1 cellular context compared by ENCODE assay signal in genomic region chr10:12068467-12069269, GRCh38.
TF ChIP-seq lines count a peak whose summit lies in the region.

Gene DHTKD1 (plus strand): TSS chr10:12068954. CDS start chr10:12069034, 80 bp downstream.

TF ChIP-seq in GM12878, 131 proteins besides CTCF, POLR2A, EP300 and RAD21 (continued from another document):
- TF ChIP-seq, protein P1, sequence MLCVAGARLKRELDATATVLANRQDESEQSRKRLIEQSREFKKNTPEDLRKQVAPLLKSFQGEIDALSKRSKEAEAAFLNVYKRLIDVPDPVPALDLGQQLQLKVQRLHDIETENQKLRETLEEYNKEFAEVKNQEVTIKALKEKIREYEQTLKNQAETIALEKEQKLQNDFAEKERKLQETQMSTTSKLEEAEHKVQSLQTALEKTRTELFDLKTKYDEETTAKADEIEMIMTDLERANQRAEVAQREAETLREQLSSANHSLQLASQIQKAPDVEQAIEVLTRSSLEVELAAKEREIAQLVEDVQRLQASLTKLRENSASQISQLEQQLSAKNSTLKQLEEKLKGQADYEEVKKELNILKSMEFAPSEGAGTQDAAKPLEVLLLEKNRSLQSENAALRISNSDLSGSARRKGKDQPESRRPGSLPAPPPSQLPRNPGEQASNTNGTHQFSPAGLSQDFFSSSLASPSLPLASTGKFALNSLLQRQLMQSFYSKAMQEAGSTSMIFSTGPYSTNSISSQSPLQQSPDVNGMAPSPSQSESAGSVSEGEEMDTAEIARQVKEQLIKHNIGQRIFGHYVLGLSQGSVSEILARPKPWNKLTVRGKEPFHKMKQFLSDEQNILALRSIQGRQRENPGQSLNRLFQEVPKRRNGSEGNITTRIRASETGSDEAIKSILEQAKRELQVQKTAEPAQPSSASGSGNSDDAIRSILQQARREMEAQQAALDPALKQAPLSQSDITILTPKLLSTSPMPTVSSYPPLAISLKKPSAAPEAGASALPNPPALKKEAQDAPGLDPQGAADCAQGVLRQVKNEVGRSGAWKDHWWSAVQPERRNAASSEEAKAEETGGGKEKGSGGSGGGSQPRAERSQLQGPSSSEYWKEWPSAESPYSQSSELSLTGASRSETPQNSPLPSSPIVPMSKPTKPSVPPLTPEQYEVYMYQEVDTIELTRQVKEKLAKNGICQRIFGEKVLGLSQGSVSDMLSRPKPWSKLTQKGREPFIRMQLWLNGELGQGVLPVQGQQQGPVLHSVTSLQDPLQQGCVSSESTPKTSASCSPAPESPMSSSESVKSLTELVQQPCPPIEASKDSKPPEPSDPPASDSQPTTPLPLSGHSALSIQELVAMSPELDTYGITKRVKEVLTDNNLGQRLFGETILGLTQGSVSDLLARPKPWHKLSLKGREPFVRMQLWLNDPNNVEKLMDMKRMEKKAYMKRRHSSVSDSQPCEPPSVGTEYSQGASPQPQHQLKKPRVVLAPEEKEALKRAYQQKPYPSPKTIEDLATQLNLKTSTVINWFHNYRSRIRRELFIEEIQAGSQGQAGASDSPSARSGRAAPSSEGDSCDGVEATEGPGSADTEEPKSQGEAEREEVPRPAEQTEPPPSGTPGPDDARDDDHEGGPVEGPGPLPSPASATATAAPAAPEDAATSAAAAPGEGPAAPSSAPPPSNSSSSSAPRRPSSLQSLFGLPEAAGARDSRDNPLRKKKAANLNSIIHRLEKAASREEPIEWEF (IDR thresholded peaks at IDR 0.05; ENCODE audit: insufficient replicate concordance, low read depth, low read length) = no peak
- TF ChIP-seq GABPA (IDR thresholded peaks at IDR 0.05; ENCODE audit: low read depth) (peak; percentile 66; the same call in 1 of the 2 replicates), IRF5 (IDR thresholded peaks at IDR 0.05; ENCODE audit: borderline replicate concordance) (no peak), CREM (IDR thresholded peaks at IDR 0.05; ENCODE audit: low read depth) (peak; percentile 38; the same call in 1 of the 2 replicates), JUNB (IDR thresholded peaks at IDR 0.05) (no peak), TCF3 (IDR thresholded peaks at IDR 0.05; ENCODE audit: borderline replicate concordance, insufficient read depth, low read depth, low read length) (peak; percentile 44; the same call in 1 of the 2 replicates), IRF4 (IDR thresholded peaks at IDR 0.05; ENCODE audit: low read depth, low read length) (peak; percentile 59; the same call in 1 of the 2 replicates), LARP7 (IDR thresholded peaks at IDR 0.05) (no peak), ZNF384 (IDR thresholded peaks at IDR 0.05; ENCODE audit: borderline replicate concordance, low read depth, low read length) (0 out of 2 replicates have a peak, but pooled peaks have one; percentile 13), HCFC1 (IDR thresholded peaks at IDR 0.05; ENCODE audit: low read length) (no peak), ESRRA (IDR thresholded peaks at IDR 0.05; ENCODE audit: low read length) (no peak), SMAD1 (IDR thresholded peaks at IDR 0.05; ENCODE audit: low read depth, partially characterized antibody) (no peak), PML (IDR thresholded peaks at IDR 0.05; ENCODE audit: low read length) (peak; percentile 79), CBX3 (IDR thresholded peaks at IDR 0.05; ENCODE audit: borderline replicate concordance, low read depth) (no peak), FOXM1 (IDR thresholded peaks at IDR 0.05; ENCODE audit: low read depth, low read length) (no peak), TARDBP (IDR thresholded peaks at IDR 0.05; ENCODE audit: borderline replicate concordance) (no peak), SIN3A (IDR thresholded peaks at IDR 0.05; ENCODE audit: low read depth, low read length) (no peak), ATF7 (IDR thresholded peaks at IDR 0.05; ENCODE audit: low read depth) (0 out of 2 replicates have a peak, but pooled peaks have one; percentile 38), SMARCA5 (IDR thresholded peaks at IDR 0.05) (peak; percentile 78), RB1 (IDR thresholded peaks at IDR 0.05; ENCODE audit: borderline replicate concordance) (peak; percentile 74; the same call in 1 of the 2 replicates), SPI1 (IDR thresholded peaks at IDR 0.05; ENCODE audit: borderline replicate concordance, insufficient read depth, low read depth, low read length) (0 out of 2 replicates have a peak, but pooled peaks have one; percentile 4), BMI1 (IDR thresholded peaks at IDR 0.05; ENCODE audit: borderline replicate concordance) (no peak), PBX3 (IDR thresholded peaks at IDR 0.05; ENCODE audit: insufficient replicate concordance, low read depth, low read length) (peak; percentile 3)
- TF ChIP-seq, protein P2, sequence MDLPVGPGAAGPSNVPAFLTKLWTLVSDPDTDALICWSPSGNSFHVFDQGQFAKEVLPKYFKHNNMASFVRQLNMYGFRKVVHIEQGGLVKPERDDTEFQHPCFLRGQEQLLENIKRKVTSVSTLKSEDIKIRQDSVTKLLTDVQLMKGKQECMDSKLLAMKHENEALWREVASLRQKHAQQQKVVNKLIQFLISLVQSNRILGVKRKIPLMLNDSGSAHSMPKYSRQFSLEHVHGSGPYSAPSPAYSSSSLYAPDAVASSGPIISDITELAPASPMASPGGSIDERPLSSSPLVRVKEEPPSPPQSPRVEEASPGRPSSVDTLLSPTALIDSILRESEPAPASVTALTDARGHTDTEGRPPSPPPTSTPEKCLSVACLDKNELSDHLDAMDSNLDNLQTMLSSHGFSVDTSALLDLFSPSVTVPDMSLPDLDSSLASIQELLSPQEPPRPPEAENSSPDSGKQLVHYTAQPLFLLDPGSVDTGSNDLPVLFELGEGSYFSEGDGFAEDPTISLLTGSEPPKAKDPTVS (IDR thresholded peaks at IDR 0.05; ENCODE audit: low read depth, low read length) = no peak
